36 cellular contexts compared by ENCODE assay signal in the genomic region with DNA sequence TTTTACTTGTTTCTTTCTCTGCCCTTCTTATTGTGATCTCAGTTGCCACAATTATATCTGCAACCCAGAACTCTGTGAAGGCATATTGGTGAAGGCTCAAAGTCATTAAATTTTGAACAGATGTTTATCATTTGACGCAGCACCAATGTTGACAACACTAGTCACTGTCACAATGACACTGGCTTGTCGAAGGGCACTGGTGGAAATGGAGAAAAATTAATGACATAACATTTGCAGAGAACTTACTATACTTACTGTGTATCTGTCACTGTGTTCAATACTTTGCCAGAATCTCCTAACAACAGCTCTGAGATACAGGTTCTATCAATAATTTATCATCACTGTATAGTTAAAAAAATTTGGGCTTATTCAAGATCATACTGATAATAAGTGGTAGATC.
"Had no signal": no experiment of that assay in that cellular context is flagged by ENCODE, and none has a peak within 500 bp of the region (broad histone marks: within the 10 kb centered on the region; RNA-seq: fewer than 3 reads in every experiment).

No MANE protein-coding gene starts in this region.

- H3K27me3 ChIP-seq: MG63 had no signal

- H3K9me3 ChIP-seq: MG63 had no signal

- H3K36me3 ChIP-seq: MG63 had no signal

- H3K4me3 ChIP-seq: MG63 had no signal

- DNase-seq: Karpas-422, Kasumi-1, MG63, MM.1S, MV-4-11, NCI-H1092, NCI-H1092 treated with DMSO at 0.1 percent for 48 hours, NCI-H1105, NCI-H1105 treated with DMSO at 0.1 percent for 48 hours, NCI-H1417, NCI-H1417 treated with DMSO at 0.1 percent for 48 hours, NCI-H1436, NCI-H1436 treated with DMSO at 0.1 percent for 48 hours, NCI-H146, NCI-H1694, NCI-H1694 treated with DMSO at 0.1 percent for 48 hours, NCI-H187, NCI-H187 treated with DMSO at 0.1 percent for 48 hours, NCI-H1930, NCI-H2029, NCI-H2029 treated with DMSO at 0.1 percent for 48 hours, NCI-H2081, NCI-H2081 treated with DMSO at 0.1 percent for 48 hours, NCI-H2107, NCI-H2171, NCI-H2171 treated with DMSO at 0.1 percent for 48 hours, NCI-H226, NCI-H345, NCI-H446, NCI-H446 treated with DMSO at 0.1 percent for 48 hours, NCI-H510A, NCI-H510A treated with DMSO at 0.1 percent for 48 hours, NCI-H524, NCI-H524 treated with DMSO at 0.1 percent for 48 hours, NCI-H526, NCI-H526 treated with DMSO at 0.1 percent for 48 hours had no signal
